In the genomic region with DNA sequence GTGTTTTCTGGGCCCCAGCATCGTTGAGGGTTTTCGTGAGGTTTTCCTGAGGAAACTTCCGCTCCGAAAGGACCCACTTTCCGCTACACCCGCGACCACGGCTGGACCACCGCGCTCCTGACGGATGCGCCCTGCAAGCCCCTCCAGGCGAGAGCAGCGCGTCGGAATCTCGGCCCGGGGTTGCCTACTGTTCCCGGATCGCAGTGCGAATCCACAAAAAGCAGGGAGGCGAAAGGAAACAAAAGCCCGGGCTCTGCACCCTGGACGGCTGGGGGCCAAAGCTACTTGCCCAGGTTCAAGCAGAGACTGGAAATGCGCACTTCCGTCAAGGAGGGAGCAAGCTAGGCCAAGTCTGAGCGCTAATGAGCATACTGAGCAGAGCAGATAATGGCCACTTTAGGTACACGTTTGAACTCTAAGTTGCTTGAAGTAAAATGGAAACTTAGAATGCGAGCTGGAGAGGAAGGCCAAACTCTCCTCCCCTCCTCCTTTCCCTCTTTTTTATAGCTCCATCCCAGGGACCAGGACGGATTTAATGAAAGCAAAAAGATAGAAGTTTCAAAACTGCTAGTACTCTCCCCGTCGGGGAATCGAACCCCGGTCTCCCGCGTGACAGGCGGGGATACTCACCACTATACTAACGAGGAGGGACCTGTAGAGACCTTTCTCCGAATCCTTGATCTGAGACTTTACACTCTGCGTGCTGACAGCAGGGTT, we compare ENCODE assay signal across 1 cellular context.
TF ChIP-seq lines count a peak whose summit lies in the region.

No MANE protein-coding gene starts in this region.

TF ChIP-seq in HepG2, 621 proteins besides CTCF, POLR2A, EP300 and RAD21 (continued from another document and continues in another):
- TF ChIP-seq ZFP37 (CRISPR knock-in tag; IDR thresholded peaks at IDR 0.05; ENCODE audit: borderline replicate concordance) (no peak), MTF2 (CRISPR knock-in tag; IDR thresholded peaks at IDR 0.05; ENCODE audit: borderline replicate concordance) (no peak), FOXM1 (CRISPR knock-in tag; IDR thresholded peaks at IDR 0.05) (no peak), ZBTB38 (CRISPR knock-in tag; IDR thresholded peaks at IDR 0.05) (no peak), ZFP36L1 (CRISPR knock-in tag; IDR thresholded peaks at IDR 0.05) (no peak), ZNF800 (CRISPR knock-in tag; IDR thresholded peaks at IDR 0.05) (peak; percentile 74; the same call in 1 of the 2 replicates), NFIB (CRISPR knock-in tag; IDR thresholded peaks at IDR 0.05; ENCODE audit: borderline replicate concordance) (no peak), MYNN (CRISPR knock-in tag; IDR thresholded peaks at IDR 0.05; ENCODE audit: low read depth) (no peak), RFXAP (CRISPR knock-in tag; IDR thresholded peaks at IDR 0.05; ENCODE audit: borderline replicate concordance) (no peak; the same call in 1 of the 2 replicates), ZNF337 (CRISPR knock-in tag; IDR thresholded peaks at IDR 0.05; ENCODE audit: borderline replicate concordance, low read depth) (no peak), HNF1A (IDR thresholded peaks at IDR 0.05; ENCODE audit: low read depth) (no peak; the same call in 1 of the 2 replicates), HNF1A (CRISPR knock-in tag; IDR thresholded peaks at IDR 0.05; ENCODE audit: borderline replicate concordance) (no peak), ZNF512B (CRISPR knock-in tag; IDR thresholded peaks at IDR 0.05; ENCODE audit: borderline replicate concordance) (no peak), ZNF326 (CRISPR knock-in tag; IDR thresholded peaks at IDR 0.05; ENCODE audit: borderline replicate concordance) (no peak), KDM5B (CRISPR knock-in tag; IDR thresholded peaks at IDR 0.05; ENCODE audit: borderline replicate concordance) (no peak), SALL2 (CRISPR knock-in tag; IDR thresholded peaks at IDR 0.05) (peak; percentile 24; the same call in 1 of the 2 replicates), ZSCAN31 (CRISPR knock-in tag; IDR thresholded peaks at IDR 0.05; ENCODE audit: low read depth) (no peak; the same call in 1 of the 2 replicates), SOX13 (IDR thresholded peaks at IDR 0.05) (no peak), SOX13 (CRISPR knock-in tag; conservative IDR thresholded peaks at IDR 0.05 in 1 of 2, IDR thresholded peaks at IDR 0.05 in 1 of 2) (no peak), THAP11 (CRISPR knock-in tag; IDR thresholded peaks at IDR 0.05) (no peak), ZNF749 (CRISPR knock-in tag; IDR thresholded peaks at IDR 0.05; ENCODE audit: borderline replicate concordance) (no peak), ZFY (CRISPR knock-in tag; IDR thresholded peaks at IDR 0.05) (no peak; the same call in 1 of the 2 replicates), TP53 (CRISPR knock-in tag; conservative IDR thresholded peaks at IDR 0.05) (no peak; the same call in 1 of the 2 replicates), GATA4 (IDR thresholded peaks at IDR 0.05; ENCODE audit: borderline replicate concordance, low read depth) (no peak)
- TF ChIP-seq, protein P1, sequence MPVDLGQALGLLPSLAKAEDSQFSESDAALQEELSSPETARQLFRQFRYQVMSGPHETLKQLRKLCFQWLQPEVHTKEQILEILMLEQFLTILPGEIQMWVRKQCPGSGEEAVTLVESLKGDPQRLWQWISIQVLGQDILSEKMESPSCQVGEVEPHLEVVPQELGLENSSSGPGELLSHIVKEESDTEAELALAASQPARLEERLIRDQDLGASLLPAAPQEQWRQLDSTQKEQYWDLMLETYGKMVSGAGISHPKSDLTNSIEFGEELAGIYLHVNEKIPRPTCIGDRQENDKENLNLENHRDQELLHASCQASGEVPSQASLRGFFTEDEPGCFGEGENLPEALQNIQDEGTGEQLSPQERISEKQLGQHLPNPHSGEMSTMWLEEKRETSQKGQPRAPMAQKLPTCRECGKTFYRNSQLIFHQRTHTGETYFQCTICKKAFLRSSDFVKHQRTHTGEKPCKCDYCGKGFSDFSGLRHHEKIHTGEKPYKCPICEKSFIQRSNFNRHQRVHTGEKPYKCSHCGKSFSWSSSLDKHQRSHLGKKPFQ (CRISPR knock-in tag; IDR thresholded peaks at IDR 0.05; ENCODE audit: insufficient replicate concordance) = no peak
- TF ChIP-seq, protein P2, sequence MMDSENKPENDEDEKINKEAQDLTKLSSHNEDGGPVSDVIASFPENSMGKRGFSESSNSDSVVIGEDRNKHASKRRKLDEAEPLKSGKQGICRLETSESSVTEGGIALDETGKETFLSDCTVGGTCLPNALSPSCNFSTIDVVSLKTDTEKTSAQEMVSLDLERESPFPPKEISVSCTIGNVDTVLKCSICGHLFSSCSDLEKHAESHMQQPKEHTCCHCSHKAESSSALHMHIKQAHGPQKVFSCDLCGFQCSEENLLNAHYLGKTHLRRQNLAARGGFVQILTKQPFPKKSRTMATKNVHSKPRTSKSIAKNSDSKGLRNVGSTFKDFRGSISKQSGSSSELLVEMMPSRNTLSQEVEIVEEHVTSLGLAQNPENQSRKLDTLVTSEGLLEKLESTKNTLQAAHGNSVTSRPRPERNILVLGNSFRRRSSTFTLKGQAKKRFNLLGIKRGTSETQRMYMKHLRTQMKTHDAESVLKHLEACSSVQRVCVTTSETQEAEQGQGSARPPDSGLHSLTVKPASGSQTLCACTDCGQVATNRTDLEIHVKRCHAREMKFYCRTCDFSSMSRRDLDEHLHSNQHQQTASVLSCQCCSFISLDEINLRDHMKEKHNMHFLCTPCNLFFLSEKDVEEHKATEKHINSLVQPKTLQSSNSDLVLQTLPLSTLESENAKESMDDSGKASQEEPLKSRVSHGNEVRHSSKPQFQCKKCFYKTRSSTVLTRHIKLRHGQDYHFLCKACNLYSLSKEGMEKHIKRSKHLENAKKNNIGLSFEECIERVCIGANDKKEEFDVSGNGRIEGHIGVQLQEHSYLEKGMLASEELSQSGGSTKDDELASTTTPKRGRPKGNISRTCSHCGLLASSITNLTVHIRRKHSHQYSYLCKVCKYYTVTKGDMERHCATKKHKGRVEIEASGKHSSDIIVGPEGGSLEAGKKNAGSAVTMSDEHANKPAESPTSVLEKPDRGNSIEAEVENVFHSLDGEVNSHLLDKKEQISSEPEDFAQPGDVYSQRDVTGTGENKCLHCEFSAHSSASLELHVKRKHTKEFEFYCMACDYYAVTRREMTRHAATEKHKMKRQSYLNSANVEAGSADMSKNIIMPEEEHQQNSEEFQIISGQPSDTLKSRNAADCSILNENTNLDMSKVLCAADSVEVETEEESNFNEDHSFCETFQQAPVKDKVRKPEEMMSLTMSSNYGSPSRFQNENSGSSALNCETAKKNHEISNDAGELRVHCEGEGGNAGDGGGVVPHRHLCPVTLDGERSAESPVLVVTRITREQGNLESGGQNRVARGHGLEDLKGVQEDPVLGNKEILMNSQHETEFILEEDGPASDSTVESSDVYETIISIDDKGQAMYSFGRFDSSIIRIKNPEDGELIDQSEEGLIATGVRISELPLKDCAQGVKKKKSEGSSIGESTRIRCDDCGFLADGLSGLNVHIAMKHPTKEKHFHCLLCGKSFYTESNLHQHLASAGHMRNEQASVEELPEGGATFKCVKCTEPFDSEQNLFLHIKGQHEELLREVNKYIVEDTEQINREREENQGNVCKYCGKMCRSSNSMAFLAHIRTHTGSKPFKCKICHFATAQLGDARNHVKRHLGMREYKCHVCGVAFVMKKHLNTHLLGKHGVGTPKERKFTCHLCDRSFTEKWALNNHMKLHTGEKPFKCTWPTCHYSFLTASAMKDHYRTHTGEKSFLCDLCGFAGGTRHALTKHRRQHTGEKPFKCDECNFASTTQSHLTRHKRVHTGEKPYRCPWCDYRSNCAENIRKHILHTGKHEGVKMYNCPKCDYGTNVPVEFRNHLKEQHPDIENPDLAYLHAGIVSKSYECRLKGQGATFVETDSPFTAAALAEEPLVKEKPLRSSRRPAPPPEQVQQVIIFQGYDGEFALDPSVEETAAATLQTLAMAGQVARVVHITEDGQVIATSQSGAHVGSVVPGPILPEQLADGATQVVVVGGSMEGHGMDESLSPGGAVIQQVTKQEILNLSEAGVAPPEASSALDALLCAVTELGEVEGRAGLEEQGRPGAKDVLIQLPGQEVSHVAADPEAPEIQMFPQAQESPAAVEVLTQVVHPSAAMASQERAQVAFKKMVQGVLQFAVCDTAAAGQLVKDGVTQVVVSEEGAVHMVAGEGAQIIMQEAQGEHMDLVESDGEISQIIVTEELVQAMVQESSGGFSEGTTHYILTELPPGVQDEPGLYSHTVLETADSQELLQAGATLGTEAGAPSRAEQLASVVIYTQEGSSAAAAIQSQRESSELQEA (CRISPR knock-in tag; IDR thresholded peaks at IDR 0.05; ENCODE audit: not compliant biosample characterization) = no peak
- TF ChIP-seq, protein P3, sequence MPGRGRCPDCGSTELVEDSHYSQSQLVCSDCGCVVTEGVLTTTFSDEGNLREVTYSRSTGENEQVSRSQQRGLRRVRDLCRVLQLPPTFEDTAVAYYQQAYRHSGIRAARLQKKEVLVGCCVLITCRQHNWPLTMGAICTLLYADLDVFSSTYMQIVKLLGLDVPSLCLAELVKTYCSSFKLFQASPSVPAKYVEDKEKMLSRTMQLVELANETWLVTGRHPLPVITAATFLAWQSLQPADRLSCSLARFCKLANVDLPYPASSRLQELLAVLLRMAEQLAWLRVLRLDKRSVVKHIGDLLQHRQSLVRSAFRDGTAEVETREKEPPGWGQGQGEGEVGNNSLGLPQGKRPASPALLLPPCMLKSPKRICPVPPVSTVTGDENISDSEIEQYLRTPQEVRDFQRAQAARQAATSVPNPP (CRISPR knock-in tag; IDR thresholded peaks at IDR 0.05) = peak; percentile 5; the same call in 1 of the 2 replicates
